In genomic region chr4:155941085-155941484, GRCh38 we compare ENCODE assay signal across 1 cellular context.
TF ChIP-seq lines count a peak whose summit lies in the region.

No MANE protein-coding gene starts in this region.

TF ChIP-seq in IMR-90, 13 proteins besides CTCF, POLR2A, EP300 and RAD21:
- TF ChIP-seq, protein P1, sequence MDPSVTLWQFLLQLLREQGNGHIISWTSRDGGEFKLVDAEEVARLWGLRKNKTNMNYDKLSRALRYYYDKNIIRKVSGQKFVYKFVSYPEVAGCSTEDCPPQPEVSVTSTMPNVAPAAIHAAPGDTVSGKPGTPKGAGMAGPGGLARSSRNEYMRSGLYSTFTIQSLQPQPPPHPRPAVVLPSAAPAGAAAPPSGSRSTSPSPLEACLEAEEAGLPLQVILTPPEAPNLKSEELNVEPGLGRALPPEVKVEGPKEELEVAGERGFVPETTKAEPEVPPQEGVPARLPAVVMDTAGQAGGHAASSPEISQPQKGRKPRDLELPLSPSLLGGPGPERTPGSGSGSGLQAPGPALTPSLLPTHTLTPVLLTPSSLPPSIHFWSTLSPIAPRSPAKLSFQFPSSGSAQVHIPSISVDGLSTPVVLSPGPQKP (IDR thresholded peaks at IDR 0.05; ENCODE audit: borderline replicate concordance, low read depth, low read length), result no peak
- TF ChIP-seq RCOR1 (IDR thresholded peaks at IDR 0.05; ENCODE audit: insufficient replicate concordance, low read length) (no peak), BHLHE40 (IDR thresholded peaks at IDR 0.05; ENCODE audit: low read depth, low read length) (no peak), MXI1 (IDR thresholded peaks at IDR 0.05; ENCODE audit: borderline replicate concordance, low read depth, low read length) (no peak), CHD1 (IDR thresholded peaks at IDR 0.05; ENCODE audit: low read depth, low read length) (no peak)
- TF ChIP-seq, protein P2, sequence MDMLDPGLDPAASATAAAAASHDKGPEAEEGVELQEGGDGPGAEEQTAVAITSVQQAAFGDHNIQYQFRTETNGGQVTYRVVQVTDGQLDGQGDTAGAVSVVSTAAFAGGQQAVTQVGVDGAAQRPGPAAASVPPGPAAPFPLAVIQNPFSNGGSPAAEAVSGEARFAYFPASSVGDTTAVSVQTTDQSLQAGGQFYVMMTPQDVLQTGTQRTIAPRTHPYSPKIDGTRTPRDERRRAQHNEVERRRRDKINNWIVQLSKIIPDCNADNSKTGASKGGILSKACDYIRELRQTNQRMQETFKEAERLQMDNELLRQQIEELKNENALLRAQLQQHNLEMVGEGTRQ (IDR thresholded peaks at IDR 0.05; ENCODE audit: low read depth, low read length), result no peak
